3 cellular contexts compared by ENCODE assay signal in genomic region chr19:35615036-35615435, GRCh38.
TF ChIP-seq lines count a peak whose summit lies in the region.

No MANE protein-coding gene starts in this region.

TF ChIP-seq in SK-N-SH, 30 proteins besides CTCF, POLR2A, EP300 and RAD21:
- TF ChIP-seq MEF2A (IDR thresholded peaks at IDR 0.05; ENCODE audit: borderline replicate concordance, low read depth) (no peak), FOSL2 (IDR thresholded peaks at IDR 0.05; ENCODE audit: borderline replicate concordance, low read depth) (no peak), GABPA (IDR thresholded peaks at IDR 0.05; ENCODE audit: low read depth) (no peak), FOXM1 (IDR thresholded peaks at IDR 0.05; ENCODE audit: low read depth) (no peak), IRF3 (IDR thresholded peaks at IDR 0.05; ENCODE audit: low read depth, low read length) (no peak), ELF1 (IDR thresholded peaks at IDR 0.05) (no peak), POLR2AphosphoS5 (IDR thresholded peaks at IDR 0.05; ENCODE audit: low read depth, low read length) (no peak), ZBTB33 (IDR thresholded peaks at IDR 0.05; ENCODE audit: borderline replicate concordance, low read depth) (no peak), RFX5 (IDR thresholded peaks at IDR 0.05; ENCODE audit: low read length) (no peak), EZH2phosphoT487 (IDR thresholded peaks at IDR 0.05; ENCODE audit: borderline replicate concordance, low read depth) (no peak), PBX3 (IDR thresholded peaks at IDR 0.05) (no peak), CHD2 (IDR thresholded peaks at IDR 0.05; ENCODE audit: low read length, partially characterized antibody) (no peak), TEAD4 (IDR thresholded peaks at IDR 0.05; ENCODE audit: borderline replicate concordance, insufficient read depth) (no peak)

TF ChIP-seq in SK-N-SH treated with all-trans-retinoic acid at 6 μM for 48 hours, 23 proteins besides CTCF, POLR2A, EP300 and RAD21:
- TF ChIP-seq POU6F1 (CRISPR knock-in tag; IDR thresholded peaks at IDR 0.05; ENCODE audit: borderline replicate concordance, low read depth): no peak
- no peak for TF ChIP-seq ESRRG (CRISPR knock-in tag; IDR thresholded peaks at IDR 0.05)
- no peak for TF ChIP-seq ZFP3 (CRISPR knock-in tag; IDR thresholded peaks at IDR 0.05)
- no peak for TF ChIP-seq PATZ1 (CRISPR knock-in tag; IDR thresholded peaks at IDR 0.05; ENCODE audit: borderline replicate concordance)
- no peak for TF ChIP-seq ZNF565 (CRISPR knock-in tag; conservative IDR thresholded peaks at IDR 0.05; ENCODE audit: low read depth)
- no peak for TF ChIP-seq ARNTL (CRISPR knock-in tag; IDR thresholded peaks at IDR 0.05; ENCODE audit: borderline replicate concordance, low read depth)
- no peak for TF ChIP-seq ISL1 (CRISPR knock-in tag; IDR thresholded peaks at IDR 0.05)
- no peak for TF ChIP-seq GLIS3 (CRISPR knock-in tag; IDR thresholded peaks at IDR 0.05)
- TF ChIP-seq ZNF70 (CRISPR knock-in tag; IDR thresholded peaks at IDR 0.05): no peak
- no peak for TF ChIP-seq SNAI2 (CRISPR knock-in tag; IDR thresholded peaks at IDR 0.05)
- no peak for TF ChIP-seq TOX (CRISPR knock-in tag; IDR thresholded peaks at IDR 0.05; ENCODE audit: borderline replicate concordance)
- TF ChIP-seq ZC3H10 (CRISPR knock-in tag; IDR thresholded peaks at IDR 0.05): no peak
- no peak for TF ChIP-seq TCF4 (CRISPR knock-in tag; IDR thresholded peaks at IDR 0.05; ENCODE audit: borderline replicate concordance)
- TF ChIP-seq OSR1 (CRISPR knock-in tag; IDR thresholded peaks at IDR 0.05): no peak
- no peak for TF ChIP-seq ZFP30 (CRISPR knock-in tag; IDR thresholded peaks at IDR 0.05)
- no peak for TF ChIP-seq RARB (CRISPR knock-in tag; IDR thresholded peaks at IDR 0.05)
- no peak for TF ChIP-seq CSRNP3 (CRISPR knock-in tag; IDR thresholded peaks at IDR 0.05)
- TF ChIP-seq ZNF8 (CRISPR knock-in tag; IDR thresholded peaks at IDR 0.05): no peak
- no peak for TF ChIP-seq BACH2 (CRISPR knock-in tag; IDR thresholded peaks at IDR 0.05; ENCODE audit: borderline replicate concordance)
- TF ChIP-seq PPARA (CRISPR knock-in tag; IDR thresholded peaks at IDR 0.05; ENCODE audit: borderline replicate concordance): no peak
TF ChIP-seq in SK-N-SH treated with all-trans-retinoic acid at 6 μM for 48 hours: peak in this region for 0.

TF ChIP-seq in K562, 482 proteins besides CTCF, POLR2A, EP300 and RAD21:
- TF ChIP-seq RBFOX2 (IDR thresholded peaks at IDR 0.05; ENCODE audit: low read depth, low read length): 0 out of 2 replicates have a peak, but pooled peaks have one; percentile 17
- no peak for TF ChIP-seq ZNF79 (CRISPR knock-in tag; IDR thresholded peaks at IDR 0.05; ENCODE audit: low read depth)
